ENCODE assay signal across 26 cellular contexts in the genomic region with DNA sequence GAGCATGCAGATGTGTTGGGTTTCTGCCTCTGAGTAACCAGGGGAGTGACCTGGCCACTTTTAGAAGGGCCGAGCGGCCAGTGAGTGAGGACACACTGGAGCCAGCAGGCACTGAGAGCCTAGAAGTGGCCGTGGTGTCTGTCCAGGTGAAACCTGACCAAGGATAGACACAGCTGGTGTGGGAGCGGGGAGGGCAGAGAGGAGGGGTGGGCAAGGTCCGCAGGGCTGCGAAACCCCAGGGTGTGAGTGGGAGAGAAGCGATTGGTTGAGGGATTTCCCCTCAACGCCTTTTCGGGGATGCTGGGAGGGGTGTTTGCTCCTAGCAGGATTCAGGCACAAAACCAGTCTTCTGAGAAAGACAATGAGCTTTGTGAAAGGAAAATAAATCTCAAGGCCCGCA. TPM values are rescaled to one million over a fixed set of nuclear protein-coding genes. Genes with fewer than 3 reads are reported as not detected.
DNase-seq lines count a peak whose midpoint lies in the region; ATAC-seq, FAIRE-seq and TF ChIP-seq lines count a peak whose summit lies in the region.
"Had no signal": no experiment of that assay in that cellular context is flagged by ENCODE, and none has a peak within 500 bp of the region (broad histone marks: within the 10 kb centered on the region; RNA-seq: fewer than 3 reads in every experiment).

No MANE protein-coding gene starts in this region.

- no peaks in the 10 kb centered on the region for H3K36me3 ChIP-seq in GM23338 (ENCODE audit: insufficient read depth)
- H3K36me3 ChIP-seq in endodermal cell (ENCODE audit: control insufficient read depth, insufficient read depth, low read length), result peaks cover 30% of the 10 kb centered on the region
- peaks cover 0 to 19% (median 13%) of the 10 kb centered on the region in 4 donors for H3K36me3 ChIP-seq in liver (ENCODE audit: control insufficient read depth in 4 of 4, insufficient read depth in 3 of 4, low read depth in 1 of 4, low read length in 3 of 4)
- no peaks in the 10 kb centered on the region for H3K36me3 ChIP-seq in trophoblast cell (ENCODE audit: control insufficient read depth in 1 of 2, insufficient read depth in 2 of 2, low read length in 2 of 2)

- no peak overlapping the region for H2AK5ac ChIP-seq in trophoblast cell (ENCODE audit: low read length)

- ATAC-seq in GM23338, result peak; percentile 73
- ATAC-seq in HG03139 (IDR thresholded peaks at IDR 0.05; ENCODE audit: unreplicated experiment), result no peak
- ATAC-seq: left cardiac atrium, psoas muscle had no signal

- H2BK12ac ChIP-seq in trophoblast cell (ENCODE audit: low read length), result peak overlapping the region; percentile 65

- no peaks in the 10 kb centered on the region for H4K20me1 ChIP-seq in GM23338 (replicated peaks; ENCODE audit: insufficient read depth)
- H4K20me1 ChIP-seq: BLaER1 had no signal

- H3K9me2 ChIP-seq in GM23338 (ENCODE audit: insufficient read depth), result no peaks in the 10 kb centered on the region

- H3K27me3 ChIP-seq in GM23338 (ENCODE audit: insufficient read depth), result no peaks in the 10 kb centered on the region
- H3K27me3 ChIP-seq in endodermal cell (ENCODE audit: control insufficient read depth, insufficient read depth, low read length, poor library complexity, severe bottlenecking), result no peaks in the 10 kb centered on the region
- H3K27me3 ChIP-seq in liver (ENCODE audit: control insufficient read depth in 4 of 4, insufficient read depth in 4 of 4, low read length in 3 of 4), result no peaks in the 10 kb centered on the region
- H3K27me3 ChIP-seq in trophoblast cell (ENCODE audit: insufficient read depth, low read length), result no peaks in the 10 kb centered on the region
- H3K27me3 ChIP-seq: BLaER1 had no signal

- no peak overlapping the region for H3K18ac ChIP-seq in trophoblast cell (ENCODE audit: low read length)

- no peaks in the 10 kb centered on the region for H3F3A ChIP-seq in GM23338 (replicated peaks; ENCODE audit: low read depth)

- H2BK5ac ChIP-seq in trophoblast cell (ENCODE audit: low read depth, low read length, poor library complexity), result no peak overlapping the region

- no peaks in the 10 kb centered on the region for H3K9me3 ChIP-seq in endodermal cell (ENCODE audit: control insufficient read depth, low read length)
- no peaks in the 10 kb centered on the region for H3K9me3 ChIP-seq in liver (ENCODE audit: control insufficient read depth in 4 of 4, low read length in 3 of 4)
- no peaks in the 10 kb centered on the region for H3K9me3 ChIP-seq in trophoblast cell (ENCODE audit: insufficient read depth, low read depth, low read length)
- H3K9me3 ChIP-seq: psoas muscle had no signal

- peaks cover 2% of the 10 kb centered on the region for H3K27me3 Mint-ChIP-seq in GM23338 (ENCODE audit: insufficient read depth, low read depth, poor library complexity)
- H3K27me3 Mint-ChIP-seq in endodermal cell (ENCODE audit: insufficient read depth), result no peaks in the 10 kb centered on the region
- H3K27me3 Mint-ChIP-seq: dendritic cell treated with granulocyte-macrophage colony-stimulating factor and Interleukin-4, amounts not matched to agents 40 ng/mL and 50 ng/mL, for 4 days had no signal

- TF ChIP-seq CTCF in GM23338 (conservative IDR thresholded peaks at IDR 0.05; ENCODE audit: low read depth in 2 of 2), result no peak
- TF ChIP-seq CTCF in endodermal cell (conservative IDR thresholded peaks at IDR 0.05), result no peak
- TF ChIP-seq CTCF in liver (IDR thresholded peaks at IDR 0.05; ENCODE audit: low read depth, low read length, missing input control), result no peak

- H3K4me3 Mint-ChIP-seq in GM23338 (no peak overlapping the region), endodermal cell (peak overlapping the region; percentile 91)
- H3K4me3 Mint-ChIP-seq: activated T-helper 1 cell treated with anti-CD3 and anti-CD28 coated beads, Interleukin-12 subunit alpha, Interleukin-12 subunit beta, Interleukin-2, Interleukin-4 antibody, amounts not matched to agents 30 ng/mL and 10 ng/mL and 1 ng/mL, durations not matched to agents 14 hours and 24 hours and 36 hours; dendritic cell treated with granulocyte-macrophage colony-stimulating factor and Interleukin-4, amounts not matched to agents 40 ng/mL and 50 ng/mL, for 4 days had no signal

- H3K27ac ChIP-seq in GM23338 (ENCODE audit: low read depth), result peak overlapping the region; percentile 76; the same call in 1 of the 2 replicates
- no peak overlapping the region for H3K27ac ChIP-seq in endodermal cell (ENCODE audit: low read depth, low read length)
- peak overlapping the region in 1 of 2 donors; percentile 54 for H3K27ac ChIP-seq in liver (ENCODE audit: low read depth in 1 of 2, low read length in 2 of 2)
- no peak overlapping the region for H3K27ac ChIP-seq in trophoblast cell (ENCODE audit: low read depth, low read length)
- H3K27ac ChIP-seq: BLaER1, psoas muscle had no signal

- H3K4me1 ChIP-seq in GM23338 (ENCODE audit: insufficient read depth), result peaks cover 22% of the 10 kb centered on the region
- no peaks in the 10 kb centered on the region for H3K4me1 ChIP-seq in endodermal cell (ENCODE audit: control insufficient read depth, insufficient read depth, low read length)
- H3K4me1 ChIP-seq in liver (ENCODE audit: control insufficient read depth in 4 of 4, insufficient read depth in 4 of 4, low read length in 3 of 4), result peaks cover 0 to 24% (median 20%) of the 10 kb centered on the region in 4 donors
- H3K4me1 ChIP-seq in trophoblast cell (ENCODE audit: control insufficient read depth in 1 of 2, insufficient read depth in 2 of 2, low read length in 2 of 2), result peaks cover 4 to 5% of the 10 kb centered on the region in 2 experiments
- H3K4me1 ChIP-seq: psoas muscle had no signal

- H3K4ac ChIP-seq in trophoblast cell (ENCODE audit: low read depth, low read length), result no peak overlapping the region

- H3K4me2 ChIP-seq in GM23338 (peak overlapping the region; percentile 43; the same call in 1 of the 2 replicates), trophoblast cell (ENCODE audit: low read length) (no peak overlapping the region)
- H3K4me2 ChIP-seq: BLaER1 had no signal

- H2AFZ ChIP-seq in GM23338 (no peak overlapping the region), trophoblast cell (ENCODE audit: insufficient read depth, low read length, poor library complexity) (no peak overlapping the region)

- no peak for DNase-seq in GM23338 (ENCODE audit: low spot score)
- peak; percentile 87 for DNase-seq in endodermal cell
- DNase-seq in trophoblast cell, result no peak
- DNase-seq in cerebellar cortex (ENCODE audit: low spot score), result no peak
- DNase-seq in globus pallidus (ENCODE audit: low spot score), result no peak
- DNase-seq in RCC 7860 (ENCODE audit: low spot score), result no peak
- DNase-seq: activated naive CD4-positive, alpha-beta T cell treated with anti-CD3 and anti-CD28 coated beads, Interleukin-2, amount 50 U/mL, for 16 hours; COR-L47; DMS79; HCEC 1CT; left cardiac atrium; NCI-H1048; NCI-H187 treated with DMSO at 0.1 percent for 48 hours; psoas muscle; stimulated activated CD4-positive, alpha-beta T cell treated with anti-CD3 and anti-CD28 coated beads, Interleukin-1b, Interleukin-23, amount 100 ng/mL, for 48 hours had no signal

- H3K4me3 ChIP-seq in GM23338 (no peak overlapping the region), endodermal cell (ENCODE audit: low read length) (peak overlapping the region; percentile 90), liver (ENCODE audit: low read depth in 1 of 3, low read length in 3 of 3) (peak overlapping the region in 2 of 3 donors; percentile 15 to 81), trophoblast cell (ENCODE audit: low read depth, low read length) (no peak overlapping the region)
- H3K4me3 ChIP-seq: BLaER1, psoas muscle had no signal

- H3K4me1 Mint-ChIP-seq in GM23338 (peaks cover 29% of the 10 kb centered on the region), endodermal cell (peaks cover 34% of the 10 kb centered on the region)

- FAIRE-seq in RCC 7860 (lab: Jason Lieb, UNC), result no peak

- no peak overlapping the region for H3K14ac ChIP-seq in trophoblast cell (ENCODE audit: low read length)

- no peaks in the 10 kb centered on the region for H3K79me2 ChIP-seq in GM23338 (replicated peaks; ENCODE audit: insufficient read depth)
- no peaks in the 10 kb centered on the region for H3K79me2 ChIP-seq in trophoblast cell (ENCODE audit: control insufficient read depth, insufficient read depth, low read length, poor library complexity)

- H3K27ac Mint-ChIP-seq in GM23338 (no peak overlapping the region), endodermal cell (peak overlapping the region; percentile 82)
- H3K27ac Mint-ChIP-seq: activated T-helper 1 cell treated with anti-CD3 and anti-CD28 coated beads, Interleukin-12 subunit alpha, Interleukin-12 subunit beta, Interleukin-2, Interleukin-4 antibody, amounts not matched to agents 30 ng/mL and 10 ng/mL and 1 ng/mL, durations not matched to agents 14 hours and 24 hours and 36 hours; dendritic cell treated with granulocyte-macrophage colony-stimulating factor and Interleukin-4, amounts not matched to agents 40 ng/mL and 50 ng/mL, for 4 days had no signal

- H4K8ac ChIP-seq in trophoblast cell (ENCODE audit: low read depth, low read length), result no peak overlapping the region

- no peak overlapping the region for H4K12ac ChIP-seq in trophoblast cell (ENCODE audit: low read depth, low read length)

- H3K79me1 ChIP-seq in trophoblast cell (ENCODE audit: low read length), result peaks cover 5% of the 10 kb centered on the region

- 23 to 50% methylated on average over 4 to 10 of the region's 10 CpGs for WGBS in endodermal cell (ENCODE audit: insufficient coverage in 1 of 2, insufficient read length in 1 of 2), 2 experiments
- WGBS in liver, result 36% methylated on average over 10 of the region's 10 CpGs
- WGBS in trophoblast cell (ENCODE audit: extremely low coverage, insufficient coverage, insufficient read length), result no CpG with 5 or more reads among the region's 10 CpGs

- H3K9ac ChIP-seq in endodermal cell (ENCODE audit: extremely low read depth, low read length, poor library complexity, severe bottlenecking) (peak overlapping the region; percentile 94), liver (ENCODE audit: low read depth in 1 of 2, low read length in 2 of 2) (peak overlapping the region in 1 of 2 donors; percentile 2), trophoblast cell (ENCODE audit: low read length) (no peak overlapping the region)
- H3K9ac ChIP-seq: BLaER1 had no signal

- no peaks in the 10 kb centered on the region for H3K9me3 Mint-ChIP-seq in GM23338
- no peaks in the 10 kb centered on the region for H3K9me3 Mint-ChIP-seq in endodermal cell
- H3K9me3 Mint-ChIP-seq: activated T-helper 1 cell treated with anti-CD3 and anti-CD28 coated beads, Interleukin-12 subunit alpha, Interleukin-12 subunit beta, Interleukin-2, Interleukin-4 antibody, amounts not matched to agents 30 ng/mL and 10 ng/mL and 1 ng/mL, durations not matched to agents 14 hours and 24 hours and 36 hours; dendritic cell treated with granulocyte-macrophage colony-stimulating factor and Interleukin-4, amounts not matched to agents 40 ng/mL and 50 ng/mL, for 4 days had no signal

- no peaks in the 10 kb centered on the region for H3K36me3 Mint-ChIP-seq in GM23338 (ENCODE audit: low read depth)
- H3K36me3 Mint-ChIP-seq in endodermal cell (ENCODE audit: low read depth), result peaks cover 32% of the 10 kb centered on the region

- H4K91ac ChIP-seq in trophoblast cell (ENCODE audit: low read depth, low read length), result peak overlapping the region; percentile 2

- no peak overlapping the region for H3K23ac ChIP-seq in trophoblast cell (ENCODE audit: low read length)

- TF ChIP-seq RAD21 in liver (IDR thresholded peaks at IDR 0.05), result no peak

- H2BK120ac ChIP-seq in trophoblast cell (ENCODE audit: insufficient read depth, low read length, poor library complexity), result no peak overlapping the region

RNA-seq across cellular contexts. Expression of a gene that starts 33.2 kb away (rescaled TPM):
- 1.7 and 2.1 TPM in 2 replicates for total RNA-seq in GM23338 (2014; rRNA removed; shearing (Covaris generic))
- 0.90 and 1.3 TPM in 2 replicates for polyA plus RNA-seq in GM23338 (2016; fragmentation: Nextera tagmentation; extraction: Ambion mirVana)
- total RNA-seq in endodermal cell, result 10 to 100 TPM in 1 of 2 donors, 1 to 10 TPM in 1; 4.9 to 15.7 TPM
- polyA plus RNA-seq in endodermal cell (2013, experiment 1 of 2), result 4.9 TPM
- polyA plus RNA-seq in endodermal cell (2013, experiment 2 of 2), result 5.1 TPM
- total RNA-seq in liver, result 10 to 100 TPM; 19.4 to 42.4 TPM
- 10 to 100 TPM; 11.3 to 19.5 TPM for polyA plus RNA-seq in liver
- 12.1 and 12.5 TPM in 2 replicates for polyA plus RNA-seq in trophoblast cell (2013)

RNA-seq across cellular contexts. Expression of a gene that starts 44.0 kb away (rescaled TPM):
- not detected in 2 replicates for total RNA-seq in GM23338 (2014; rRNA removed; shearing (Covaris generic))
- polyA plus RNA-seq in GM23338 (2016; fragmentation: Nextera tagmentation; extraction: Ambion mirVana) (not detected in 2 replicates), liver (not detected)
- total RNA-seq in endodermal cell (not detected), liver (not detected)
- not detected for polyA plus RNA-seq in endodermal cell (2013, experiment 1 of 2)
- not detected for polyA plus RNA-seq in endodermal cell (2013, experiment 2 of 2)
- polyA plus RNA-seq in trophoblast cell (2013), result 0.01 and 0.03 TPM in 2 replicates
- total RNA-seq: activated T-helper 1 cell treated with anti-CD3 and anti-CD28 coated beads, Interleukin-12 subunit alpha, Interleukin-12 subunit beta, Interleukin-2, Interleukin-4 antibody, amounts not matched to agents 30 ng/mL and 10 ng/mL and 1 ng/mL, durations not matched to agents 14 hours and 24 hours and 36 hours; cardiac septum; fibroblast of lung; glomerular endothelial cell; left cardiac atrium; LHCN-M2; mononuclear cell; psoas muscle had no signal
- polyA plus RNA-seq: fibroblast of lung, neural cell, psoas muscle had no signal

Comparison
In these comparisons a context has a peak if more than half of its experiments do, and no peak if none do; other contexts are left out.
1. H3K4me3 ChIP-seq: peak in endodermal cell (single experiment) and liver (2 of 3); none in GM23338 (single experiment) and trophoblast cell (single experiment).